ENCODE assay signal across 33 cellular contexts in the genomic region with DNA sequence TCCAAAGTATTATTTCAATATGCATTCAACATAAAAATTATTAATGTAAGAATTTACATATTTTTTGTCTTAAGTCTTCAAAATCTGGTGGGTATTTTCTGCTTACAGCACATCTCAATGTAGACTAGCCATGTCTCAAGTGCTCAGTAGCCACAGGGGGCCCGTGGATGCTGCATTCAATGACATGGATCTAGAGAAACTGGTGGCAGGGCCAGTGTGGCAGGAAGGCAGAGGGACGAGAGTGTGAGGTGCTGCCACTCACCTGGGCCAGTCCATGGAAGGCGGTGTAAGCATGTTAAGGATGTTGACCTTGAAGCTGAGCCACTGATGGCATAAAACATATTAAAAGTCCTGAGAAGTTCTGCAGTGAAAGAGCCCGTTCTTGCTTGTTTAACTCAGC. TPM values are rescaled to one million over a fixed set of nuclear protein-coding genes. Genes with fewer than 3 reads are reported as not detected.
"Had no signal": no experiment of that assay in that cellular context is flagged by ENCODE, and none has a peak within 500 bp of the region (broad histone marks: within the 10 kb centered on the region; RNA-seq: fewer than 3 reads in every experiment).

No MANE protein-coding gene starts in this region.

- FAIRE-seq: bronchial epithelial cell, TTC549 had no signal

- H3K4me3 ChIP-seq: ascending aorta, cardiac muscle cell had no signal

- H3K9me3 ChIP-seq: ascending aorta had no signal

- ATAC-seq: activated CD4-positive, alpha-beta T cell treated with anti-CD3 and anti-CD28 coated beads for 36 hours; activated CD4-positive, CD25-positive, alpha-beta regulatory T cell treated with anti-CD3 and anti-CD28 coated beads, Interleukin-2, amount 50 U/mL, for 24 hours; activated CD8-positive, alpha-beta memory T cell treated with anti-CD3 and anti-CD28 coated beads, Interleukin-2, amount 10 ng/mL, durations not matched to agents 7 days and 5 days; activated CD8-positive, alpha-beta T cell treated with anti-CD3 and anti-CD28 coated beads, Interleukin-2, amount 10 ng/mL, durations not matched to agents 7 days and 5 days; activated naive CD8-positive, alpha-beta T cell treated with anti-CD3 and anti-CD28 coated beads, Interleukin-2, amount 50 U/mL, for 24 hours; WTC11 had no signal

- H3K36me3 ChIP-seq: ascending aorta, cardiac muscle cell, WERI-Rb-1 had no signal

- H3K27me3 ChIP-seq: ascending aorta had no signal

- DNase-seq: activated CD4-positive, alpha-beta memory T cell treated with anti-CD3 and anti-CD28 coated beads, Interleukin-2, amount 10 ng/mL, durations not matched to agents 7 days and 5 days; activated CD4-positive, alpha-beta T cell treated with anti-CD3 and anti-CD28 coated beads for 1 hour; activated CD4-positive, alpha-beta T cell treated with anti-CD3 and anti-CD28 coated beads for 36 hours; activated CD4-positive, alpha-beta T cell treated with anti-CD3 and anti-CD28 coated beads for 48 hours; activated CD4-positive, alpha-beta T cell treated with anti-CD3 and anti-CD28 coated beads, Interleukin-2, amount 10 ng/mL, durations not matched to agents 7 days and 5 days; activated CD4-positive, alpha-beta T cell treated with anti-CD3 and anti-CD28 coated beads, Interleukin-2, amount 50 U/mL, for 48 hours; activated CD4-positive, CD25-positive, alpha-beta regulatory T cell; activated CD8-positive, alpha-beta memory T cell treated with anti-CD3 and anti-CD28 coated beads for 24 hours; activated CD8-positive, alpha-beta memory T cell treated with anti-CD3 and anti-CD28 coated beads, Interleukin-2, amount 10 ng/mL, durations not matched to agents 7 days and 5 days; activated CD8-positive, alpha-beta memory T cell treated with anti-CD3 and anti-CD28 coated beads, Interleukin-2, amount 50 U/mL, for 48 hours; activated CD8-positive, alpha-beta T cell treated with anti-CD3 and anti-CD28 coated beads, Interleukin-2, amount 10 ng/mL, durations not matched to agents 7 days and 5 days; activated effector memory CD4-positive, alpha-beta T cell treated with Interleukin-2 at 50 U/mL for 16 hours; activated gamma-delta T cell; activated naive CD4-positive, alpha-beta T cell treated with anti-CD3 and anti-CD28 coated beads, Interleukin-2, amount 10 ng/mL, durations not matched to agents 7 days and 5 days; activated naive CD4-positive, alpha-beta T cell treated with Interleukin-2 at 50 U/mL for 16 hours; activated naive CD8-positive, alpha-beta T cell treated with anti-CD3 and anti-CD28 coated beads, Interleukin-2, amount 10 ng/mL, durations not matched to agents 7 days and 5 days; activated naive CD8-positive, alpha-beta T cell treated with anti-CD3 and anti-CD28 coated beads, Interleukin-2, amount 50 U/mL, for 24 hours; activated T-cell treated with anti-CD3 and anti-CD28 coated beads, Interleukin-2, amount 50 U/mL, for 24 hours; activated T-cell treated with anti-CD3 and anti-CD28 coated beads, Interleukin-2, amount 50 U/mL, for 48 hours; amygdala; anterior cingulate cortex; caudate nucleus; cerebellar nuclear complex; T-helper 1 cell; T-helper 2 cell; T-helper 9 cell; WERI-Rb-1 had no signal

- H3K27ac ChIP-seq: ascending aorta, cardiac muscle cell, WERI-Rb-1 had no signal

RNA-seq across cellular contexts. Expression of gene LIPG, which starts 6.2 kb away (rescaled TPM):
- total RNA-seq: activated CD4-positive, alpha-beta memory T cell treated with anti-CD3 and anti-CD28 coated beads, Interleukin-2, amount 10 ng/mL, durations not matched to agents 7 days and 5 days had no signal
